ENCODE assay signal across 7 cellular contexts in genomic region chr1:234607091-234608025, GRCh38. TPM values are rescaled to one million over a fixed set of nuclear protein-coding genes. Genes with fewer than 3 reads are reported as not detected.
A peak's percentile ranks its signal among the peaks of the same experiment; 100 is the strongest.
DNase-seq lines count a peak whose midpoint lies in the region; ATAC-seq and TF ChIP-seq lines count a peak whose summit lies in the region.

No MANE protein-coding gene starts in this region.

- H3K27ac Mint-ChIP-seq in endothelial cell (ENCODE audit: unreplicated experiment) = peak overlapping the region; percentile 98
- peak overlapping the region; percentile 96 to 100 (median 98) for H3K27ac Mint-ChIP-seq in naive B cell

- H3K36me3 Mint-ChIP-seq in endothelial cell (ENCODE audit: low read depth, unreplicated experiment) (peaks cover 50% of the 10 kb centered on the region), naive B cell (peaks cover 0 to 7% of the 10 kb centered on the region in 2 donors)

- TF ChIP-seq CTCF in GM12865 (IDR thresholded peaks at IDR 0.05; ENCODE audit: insufficient read depth, low read depth, low read length, missing control alignments) (no peak), VCaP (conservative IDR thresholded peaks at IDR 0.05) (peak; percentile 48), endothelial cell (IDR thresholded peaks at IDR 0.05; ENCODE audit: unreplicated experiment) (no peak)

- DNase-seq in GM12865 (ENCODE audit: low read depth) = peak; percentile 50
- DNase-seq in NCI-H1417 (lab: John Stamatoyannopoulos, UW) = peak; percentile 58 to 94 (median 80)
- DNase-seq in endothelial cell (ENCODE audit: low spot score) = peak; percentile 31
- DNase-seq in naive B cell = no peak
- DNase-seq in GM19238 (ENCODE audit: insufficient read length, low spot score) = no peak

- H3K4me3 Mint-ChIP-seq in endothelial cell (ENCODE audit: unreplicated experiment) (peak overlapping the region; percentile 100), naive B cell (peak overlapping the region; percentile 91 to 99 (median 92))

- no peak for ATAC-seq in naive B cell (ENCODE audit: low read depth in 2 of 2)
- ATAC-seq in HG03175 (IDR thresholded peaks at IDR 0.05; ENCODE audit: unreplicated experiment) = no peak

- H3K27ac ChIP-seq in VCaP = peak overlapping the region; percentile 99

- peaks cover 13% of the 10 kb centered on the region for H3K27me3 Mint-ChIP-seq in endothelial cell (ENCODE audit: unreplicated experiment)
- H3K27me3 Mint-ChIP-seq in naive B cell = peaks cover 0 to 5% (median 0%) of the 10 kb centered on the region in 3 donors

- H3K4me1 Mint-ChIP-seq in endothelial cell (ENCODE audit: unreplicated experiment) = peaks cover 54% of the 10 kb centered on the region
- peaks cover 61 to 71% (median 63%) of the 10 kb centered on the region in 3 donors for H3K4me1 Mint-ChIP-seq in naive B cell

- H3K9me3 Mint-ChIP-seq in endothelial cell (ENCODE audit: unreplicated experiment) = peaks cover 4% of the 10 kb centered on the region
- H3K9me3 Mint-ChIP-seq in naive B cell = peaks cover 0 to 2% (median 0%) of the 10 kb centered on the region in 7 donors

- H3K4me3 ChIP-seq in GM12865 (ENCODE audit: low read depth, low read length) = peak overlapping the region; percentile 88

RNA-seq across cellular contexts. Expression of gene IRF2BP2, which starts 2.6 kb away (rescaled TPM):
- 158 TPM for total RNA-seq in endothelial cell (ENCODE audit: unreplicated experiment)
- 10 to 100 TPM; 40.3 to 66.1 (median 55.3) TPM for polyA plus RNA-seq in naive B cell (ENCODE audit: low read depth in 6 of 6)

Comparison
In these comparisons a context has a peak if more than half of its experiments do, and no peak if none do; other contexts are left out.
1. DNase-seq: peak in GM12865 (single experiment), NCI-H1417 (3 of 3) and endothelial cell (single experiment); none in naive B cell (single experiment) and GM19238 (single experiment).